ENCODE assay signal across 7 cellular contexts in the genomic region with DNA sequence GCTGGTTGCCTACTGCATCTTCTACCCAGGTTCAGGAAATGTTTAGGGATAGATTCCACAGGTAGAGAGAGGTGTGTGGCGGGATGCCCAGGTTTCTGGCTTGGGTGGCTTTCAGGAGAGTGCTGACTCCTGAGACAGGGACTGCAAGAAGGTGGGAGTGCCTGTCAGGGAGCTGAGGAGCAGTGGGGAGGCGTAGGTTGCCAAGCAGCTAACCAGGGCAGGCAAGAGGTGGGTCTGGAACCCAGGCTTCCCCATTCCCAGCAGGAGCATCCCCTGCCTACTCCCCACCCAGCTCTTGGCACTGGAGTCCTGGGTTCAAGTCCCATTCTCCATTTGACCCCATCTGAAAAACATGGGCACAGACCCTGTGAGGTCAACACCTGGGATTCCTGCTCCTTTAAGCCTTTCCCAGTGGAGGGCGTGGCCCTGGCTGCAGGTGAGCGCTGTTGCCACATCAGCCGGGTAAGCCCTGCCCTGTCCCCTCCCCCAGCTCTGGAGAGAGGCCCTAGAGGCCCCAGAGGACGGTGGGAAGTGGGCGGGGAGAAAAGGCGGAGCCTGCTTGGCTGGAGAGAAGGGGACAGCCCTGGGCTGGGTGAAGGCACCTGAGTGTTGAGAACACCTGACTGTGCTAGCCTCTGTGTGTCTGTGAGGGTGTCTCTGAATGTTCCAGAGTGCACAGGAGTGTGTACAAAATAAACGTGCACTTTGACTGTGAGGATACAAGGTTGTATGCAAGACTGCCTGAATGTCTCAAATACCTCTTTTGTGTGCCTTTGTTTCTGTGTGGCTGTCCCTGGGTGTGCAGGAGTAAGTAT. TPM values are rescaled to one million over a fixed set of nuclear protein-coding genes. Genes with fewer than 3 reads are reported as not detected.
DNase-seq lines count a peak whose midpoint lies in the region; ATAC-seq and TF ChIP-seq lines count a peak whose summit lies in the region.

No MANE protein-coding gene starts in this region.

- peak; percentile 97 for ATAC-seq in body of pancreas

- H3K27me3 ChIP-seq in MG63, result no peaks in the 10 kb centered on the region
- H3K27me3 ChIP-seq in body of pancreas, result no peaks in the 10 kb centered on the region
- H3K27me3 ChIP-seq in stomach, result no peaks in the 10 kb centered on the region

- H3K36me3 ChIP-seq in MG63, result no peaks in the 10 kb centered on the region
- no peaks in the 10 kb centered on the region for H3K36me3 ChIP-seq in body of pancreas (replicated peaks in 1 of 2; ENCODE audit: insufficient read depth in 1 of 2, low read depth in 2 of 2)
- H3K36me3 ChIP-seq in stomach, result no peaks in the 10 kb centered on the region

- peak; percentile 63 for DNase-seq in GM19238 (ENCODE audit: insufficient read length, low spot score)
- DNase-seq in MG63, result peak; percentile 46
- DNase-seq in SHP77 (lab: John Stamatoyannopoulos, UW), result peak; percentile 86 to 87
- DNase-seq in body of pancreas, result peak; percentile 99 to 100 (median 100)
- DNase-seq in lower leg skin (ENCODE audit: low spot score in 2 of 2), result peak; percentile 81 to 90
- peak; percentile 98 for DNase-seq in stomach
- no peak for DNase-seq in occipital lobe (lab: John Stamatoyannopoulos, UW)

- no peaks in the 10 kb centered on the region for H3K9me3 ChIP-seq in MG63
- no peaks in the 10 kb centered on the region for H3K9me3 ChIP-seq in body of pancreas
- no peaks in the 10 kb centered on the region for H3K9me3 ChIP-seq in stomach

- peak in 4 of 7 experiments; percentile 3 to 36 (median 20) for TF ChIP-seq CTCF in body of pancreas (IDR thresholded peaks at IDR 0.05)
- TF ChIP-seq CTCF in lower leg skin (IDR thresholded peaks at IDR 0.05), result no peak
- TF ChIP-seq CTCF in stomach (IDR thresholded peaks at IDR 0.05), result peak in 1 of 7 experiments; percentile 38

- H3K4me1 ChIP-seq in body of pancreas (peaks cover 26% of the 10 kb centered on the region), stomach (peaks cover 15 to 33% (median 22%) of the 10 kb centered on the region in 4 donors)

- peak in 2 of 3 donors; percentile 47 to 61 for TF ChIP-seq POLR2A in body of pancreas (IDR thresholded peaks at IDR 0.05)
- no peak for TF ChIP-seq POLR2A in lower leg skin (IDR thresholded peaks at IDR 0.05)
- no peak for TF ChIP-seq POLR2A in stomach (IDR thresholded peaks at IDR 0.05)

- no peak for TF ChIP-seq EP300 in stomach (IDR thresholded peaks at IDR 0.05)

- H3K4me3 ChIP-seq in MG63 (no peak overlapping the region), body of pancreas (no peak overlapping the region), lower leg skin (ENCODE audit: low read depth, poor library complexity, severe bottlenecking) (no peak overlapping the region), stomach (no peak overlapping the region)

- peak overlapping the region; percentile 67 to 89 (median 84) for H3K27ac ChIP-seq in body of pancreas
- H3K27ac ChIP-seq in stomach, result peak overlapping the region; percentile 77 to 92 (median 85)

- WGBS in body of pancreas, 2 donors, result 15 to 19% methylated on average over 5 to 9 of the region's 9 CpGs
- WGBS in lower leg skin, 2 donors, result 18 to 22% methylated on average over 9 of the region's 9 CpGs
- 14 to 21% (median 17%) methylated on average over 6 to 9 of the region's 9 CpGs for WGBS in stomach, 5 donors

- intact Hi-C loops in body of pancreas (cut with DNase I), result loop anchor here (10.0 kb wide), 1 partner anchor 158 kb away; a partner anchor contains a TSS
- intact Hi-C loops in lower leg skin (cut with DNase I; ENCODE audit: low total_unique reads), result no loop called here
- intact Hi-C loops in stomach (cut with DNase I; ENCODE audit: low total_unique reads), result no loop called here

RNA-seq across cellular contexts. Expression of a gene that starts 13.9 kb away (rescaled TPM):
- 50.0 and 51.2 TPM in 2 replicates for total RNA-seq in MG63 (2014; rRNA removed; shearing (Covaris generic); ENCODE audit: low replicate concordance)
- total RNA-seq in body of pancreas (1 to 10 TPM; 2.3 to 4.9 TPM), lower leg skin (10 to 100 TPM in 1 of 4 donors, 1 to 10 TPM in 3; 2.8 to 16.9 (median 5.8) TPM), stomach (10 to 100 TPM; 12.3 to 38.5 (median 22.8) TPM), occipital lobe (4.1 TPM)
- polyA plus RNA-seq in stomach, result 10 to 100 TPM in 1 of 3 donors, 1 to 10 TPM in 2; 5.5 to 11.6 (median 6.0) TPM

Comparison
In these comparisons a context has a peak if more than half of its experiments do, and no peak if none do; other contexts are left out.
1. CTCF ChIP-seq: peak in body of pancreas (4 of 7); none in lower leg skin (0 of 3).
2. POLR2A ChIP-seq: peak in body of pancreas (2 of 3); none in lower leg skin (0 of 2) and stomach (0 of 4).